ENCODE assay signal across 1 cellular context in genomic region chr4:77714514-77714913, GRCh38.
TF ChIP-seq lines count a peak whose summit lies in the region.

No MANE protein-coding gene starts in this region.

TF ChIP-seq in HepG2, 621 proteins besides CTCF, POLR2A, EP300 and RAD21 (continued from another document):
- no peak for TF ChIP-seq ZBTB10 (CRISPR knock-in tag; IDR thresholded peaks at IDR 0.05; ENCODE audit: borderline replicate concordance)
- no peak for TF ChIP-seq ZNF773 (CRISPR knock-in tag; IDR thresholded peaks at IDR 0.05; ENCODE audit: borderline replicate concordance)
- TF ChIP-seq, protein P1, sequence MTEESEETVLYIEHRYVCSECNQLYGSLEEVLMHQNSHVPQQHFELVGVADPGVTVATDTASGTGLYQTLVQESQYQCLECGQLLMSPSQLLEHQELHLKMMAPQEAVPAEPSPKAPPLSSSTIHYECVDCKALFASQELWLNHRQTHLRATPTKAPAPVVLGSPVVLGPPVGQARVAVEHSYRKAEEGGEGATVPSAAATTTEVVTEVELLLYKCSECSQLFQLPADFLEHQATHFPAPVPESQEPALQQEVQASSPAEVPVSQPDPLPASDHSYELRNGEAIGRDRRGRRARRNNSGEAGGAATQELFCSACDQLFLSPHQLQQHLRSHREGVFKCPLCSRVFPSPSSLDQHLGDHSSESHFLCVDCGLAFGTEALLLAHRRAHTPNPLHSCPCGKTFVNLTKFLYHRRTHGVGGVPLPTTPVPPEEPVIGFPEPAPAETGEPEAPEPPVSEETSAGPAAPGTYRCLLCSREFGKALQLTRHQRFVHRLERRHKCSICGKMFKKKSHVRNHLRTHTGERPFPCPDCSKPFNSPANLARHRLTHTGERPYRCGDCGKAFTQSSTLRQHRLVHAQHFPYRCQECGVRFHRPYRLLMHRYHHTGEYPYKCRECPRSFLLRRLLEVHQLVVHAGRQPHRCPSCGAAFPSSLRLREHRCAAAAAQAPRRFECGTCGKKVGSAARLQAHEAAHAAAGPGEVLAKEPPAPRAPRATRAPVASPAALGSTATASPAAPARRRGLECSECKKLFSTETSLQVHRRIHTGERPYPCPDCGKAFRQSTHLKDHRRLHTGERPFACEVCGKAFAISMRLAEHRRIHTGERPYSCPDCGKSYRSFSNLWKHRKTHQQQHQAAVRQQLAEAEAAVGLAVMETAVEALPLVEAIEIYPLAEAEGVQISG (CRISPR knock-in tag; IDR thresholded peaks at IDR 0.05) = no peak
- no peak for TF ChIP-seq ZNF616 (CRISPR knock-in tag; IDR thresholded peaks at IDR 0.05; ENCODE audit: low read depth)
- no peak for TF ChIP-seq ZFP1 (CRISPR knock-in tag; IDR thresholded peaks at IDR 0.05)
- no peak for TF ChIP-seq ZNF484 (CRISPR knock-in tag; IDR thresholded peaks at IDR 0.05; ENCODE audit: borderline replicate concordance, low read depth)
- no peak for TF ChIP-seq FOXA3 (CRISPR knock-in tag; IDR thresholded peaks at IDR 0.05)
- no peak for TF ChIP-seq STAT5B (CRISPR knock-in tag; IDR thresholded peaks at IDR 0.05)
- TF ChIP-seq HOXA7 (CRISPR knock-in tag; IDR thresholded peaks at IDR 0.05) = no peak
- TF ChIP-seq ZSCAN25 (CRISPR knock-in tag; IDR thresholded peaks at IDR 0.05) = no peak
- no peak for TF ChIP-seq GLI4 (CRISPR knock-in tag; IDR thresholded peaks at IDR 0.05; ENCODE audit: borderline replicate concordance)
- no peak for TF ChIP-seq ZNF383 (CRISPR knock-in tag; IDR thresholded peaks at IDR 0.05; ENCODE audit: borderline replicate concordance)
- no peak for TF ChIP-seq ATAD3A (CRISPR knock-in tag; IDR thresholded peaks at IDR 0.05)
- no peak for TF ChIP-seq SAFB2 (CRISPR knock-in tag; IDR thresholded peaks at IDR 0.05; ENCODE audit: borderline replicate concordance, low read depth)
